Comparison of ENCODE assay signal across 17 cellular contexts in genomic region chr2:28169492-28169891, GRCh38.
DNase-seq lines count a peak whose midpoint lies in the region; ATAC-seq, FAIRE-seq and TF ChIP-seq lines count a peak whose summit lies in the region.
"Had no signal": no experiment of that assay in that cellular context is flagged by ENCODE, and none has a peak within 500 bp of the region (broad histone marks: within the 10 kb centered on the region; RNA-seq: fewer than 3 reads in every experiment).

No MANE protein-coding gene starts in this region.

- H3K4me1 Mint-ChIP-seq in stimulated activated effector memory CD8-positive, alpha-beta T cell treated with anti-CD3 and anti-CD28 coated beads, Interleukin-12 subunit alpha, Interleukin-12 subunit beta, amount 100 ng/mL, for 72 hours: no peaks in the 10 kb centered on the region
- H3K4me1 Mint-ChIP-seq: B cell, GM23338 had no signal

- H3K9ac ChIP-seq in mammary epithelial cell (ENCODE audit: insufficient read depth, low read length): no peak overlapping the region
- H3K9ac ChIP-seq: BLaER1 treated with 17β-estradiol and CSF1 and Interleukin-3, amounts not matched to agents 10 nM and 100 nM had no signal

- BruUV-seq in mammary epithelial cell (replicated peaks; lab: Mats Ljungman, UMichigan): no TSS peak

- peak overlapping the region; percentile 72 for H3K27ac Mint-ChIP-seq in stimulated activated effector memory CD8-positive, alpha-beta T cell treated with anti-CD3 and anti-CD28 coated beads, Interleukin-12 subunit alpha, Interleukin-12 subunit beta, amount 100 ng/mL, for 72 hours
- H3K27ac Mint-ChIP-seq: B cell; CD8-positive, alpha-beta T cell; HFFc6 had no signal

- TF ChIP-seq CTCF in HEK293 (tag by site-specific recombination; IDR thresholded peaks at IDR 0.05): no peak
- TF ChIP-seq CTCF in mucosa of descending colon (IDR thresholded peaks at IDR 0.05): no peak
- no peak for TF ChIP-seq CTCF in mammary epithelial cell (conservative IDR thresholded peaks at IDR 0.05 in 1 of 2, IDR thresholded peaks at IDR 0.05 in 1 of 2; ENCODE audit: extremely low read depth in 1 of 2, insufficient read depth in 1 of 2, low read depth in 1 of 2, low read length in 2 of 2)

- peaks cover 5% of the 10 kb centered on the region for H3K36me3 Mint-ChIP-seq in stimulated activated effector memory CD8-positive, alpha-beta T cell treated with anti-CD3 and anti-CD28 coated beads, Interleukin-12 subunit alpha, Interleukin-12 subunit beta, amount 100 ng/mL, for 72 hours

- intact Hi-C loops in mucosa of descending colon (cut with DNase I, micrococcal nuclease) (no loop called here), mammary epithelial cell (cut with micrococcal nuclease) (no loop called here)

- H3K79me2 ChIP-seq in mammary epithelial cell (ENCODE audit: insufficient read depth, low read length): no peaks in the 10 kb centered on the region

- H3K4me1 ChIP-seq in HEK293 (ENCODE audit: control insufficient read depth, insufficient read depth, low read length) (peaks cover 2% of the 10 kb centered on the region; the same call in 1 of the 2 replicates), mucosa of descending colon (ENCODE audit: low read depth) (peaks cover 6% of the 10 kb centered on the region), mammary epithelial cell (ENCODE audit: insufficient read depth, low read length) (peaks cover 36% of the 10 kb centered on the region)

- H3K9me3 Mint-ChIP-seq in stimulated activated effector memory CD8-positive, alpha-beta T cell treated with anti-CD3 and anti-CD28 coated beads, Interleukin-12 subunit alpha, Interleukin-12 subunit beta, amount 100 ng/mL, for 72 hours: no peaks in the 10 kb centered on the region
- H3K9me3 Mint-ChIP-seq: CD8-positive, alpha-beta T cell; GM23338; HFFc6 had no signal

- H3K9me3 ChIP-seq in HEK293 (ENCODE audit: control insufficient read depth, insufficient read depth, low read depth, low read length) (no peaks in the 10 kb centered on the region), mucosa of descending colon (no peaks in the 10 kb centered on the region), mammary epithelial cell (replicated peaks; ENCODE audit: insufficient read depth, low read length) (no peaks in the 10 kb centered on the region)

- no peak overlapping the region for H3K4me3 Mint-ChIP-seq in stimulated activated effector memory CD8-positive, alpha-beta T cell treated with anti-CD3 and anti-CD28 coated beads, Interleukin-12 subunit alpha, Interleukin-12 subunit beta, amount 100 ng/mL, for 72 hours
- H3K4me3 Mint-ChIP-seq: B cell; CD8-positive, alpha-beta T cell; GM23338; HFFc6 had no signal

- peak; percentile 77 for ATAC-seq in mucosa of descending colon
- no peak for ATAC-seq in stimulated activated effector memory CD8-positive, alpha-beta T cell treated with anti-CD3 and anti-CD28 coated beads, Interleukin-12 subunit alpha, Interleukin-12 subunit beta, amount 100 ng/mL, for 72 hours
- ATAC-seq: CD8-positive, alpha-beta T cell; GM23338 had no signal

- FAIRE-seq in GM12892 (lab: Jason Lieb, UNC): no peak
- FAIRE-seq: H54 had no signal

- H3K36me3 ChIP-seq in HEK293 (ENCODE audit: control insufficient read depth in 2 of 2, insufficient read depth in 1 of 2, low read length in 2 of 2) (no peaks in the 10 kb centered on the region), mucosa of descending colon (ENCODE audit: low read depth) (no peaks in the 10 kb centered on the region), mammary epithelial cell (ENCODE audit: insufficient read depth, low read length) (no peaks in the 10 kb centered on the region)

- TF ChIP-seq POLR2A in GM12892 (IDR thresholded peaks at IDR 0.05; ENCODE audit: low read depth, low read length): no peak

- CTCF ChIA-PET in HEK293 (lab: Yijun Ruan, JAX) (interaction anchor here (0.6 to 1.5 kb wide), 2 partner anchors 50 to 416 kb away, joined by 3 to 7 read pairs; no protein-coding TSS in a partner anchor), mammary epithelial cell (lab: Charles Lee; ENCODE audit: low non-redundant PET) (no interaction called here)

- in situ Hi-C loops in mammary epithelial cell (cut with MboI; ENCODE audit: low sequenced_read_pairs in 2 of 2): no loop called here

- DNase-seq in LHCN-M2 (ENCODE audit: low read depth) (peak; percentile 33), mucosa of descending colon (peak in 2 of 3 donors; percentile 28 to 38), NOMO-1 treated with dmso at 0.1 percent for 144 hours (lab: John Stamatoyannopoulos, UW; ENCODE audit: unreplicated experiment) (no peak), mammary epithelial cell (no peak), GM12892 (ENCODE audit: insufficient read length) (no peak)
- DNase-seq in stimulated activated effector memory CD8-positive, alpha-beta T cell treated with anti-CD3 and anti-CD28 coated beads, Interleukin-12 subunit alpha, Interleukin-12 subunit beta, amount 100 ng/mL, for 72 hours (ENCODE audit: low spot score in 2 of 2): no peak
- DNase-seq: Calu3; CD8-positive, alpha-beta T cell; DMS79 treated with DMSO at 0.1 percent for 48 hours; GF-D8; HCEC 1CT; HFFc6 had no signal

- POLR2A ChIA-PET in HEK293 (lab: Yijun Ruan, JAX): no interaction called here

- no peaks in the 10 kb centered on the region for H3K27me3 ChIP-seq in mammary epithelial cell (ENCODE audit: insufficient read depth, low read length)
- H3K27me3 ChIP-seq: BLaER1 treated with 17β-estradiol and CSF1 and Interleukin-3, amounts not matched to agents 10 nM and 100 nM had no signal

- no peak overlapping the region for H2AFZ ChIP-seq in mammary epithelial cell (ENCODE audit: low read depth, low read length)
- H2AFZ ChIP-seq: GM23338 had no signal

- dilution Hi-C loops in mammary epithelial cell (cut with HindIII; ENCODE audit: low sequenced_read_pairs): no loop called here

- 73% methylated on average over 3 of the region's 3 CpGs for WGBS in mammary epithelial cell (ENCODE audit: low coverage, missing lambda C conversion rate)

- H3K27ac ChIP-seq in HEK293 (ENCODE audit: extremely low read depth, low read depth, low read length): no peak overlapping the region
- no peak overlapping the region for H3K27ac ChIP-seq in mammary epithelial cell (ENCODE audit: insufficient read depth, low read depth, low read length)
- H3K27ac ChIP-seq: BLaER1 treated with 17β-estradiol and CSF1 and Interleukin-3, amounts not matched to agents 10 nM and 100 nM had no signal

- no peaks in the 10 kb centered on the region for H4K20me1 ChIP-seq in mammary epithelial cell (ENCODE audit: insufficient read depth, low read length)
- H4K20me1 ChIP-seq: BLaER1 treated with 17β-estradiol and CSF1 and Interleukin-3, amounts not matched to agents 10 nM and 100 nM had no signal

- H3K4me3 ChIP-seq in HEK293 (ENCODE audit: low read depth, low read length): no peak overlapping the region
- H3K4me3 ChIP-seq in mucosa of descending colon: no peak overlapping the region
- no peak overlapping the region for H3K4me3 ChIP-seq in mammary epithelial cell (replicated peaks in 1 of 3; ENCODE audit: insufficient read depth in 1 of 3, low read depth in 2 of 3, low read length in 3 of 3)
- H3K4me3 ChIP-seq: BLaER1 treated with 17β-estradiol and CSF1 and Interleukin-3, amounts not matched to agents 10 nM and 100 nM; GM23338 had no signal

- H3K4me2 ChIP-seq in mammary epithelial cell (ENCODE audit: insufficient read depth, low read depth, low read length): no peak overlapping the region
- H3K4me2 ChIP-seq: BLaER1 treated with 17β-estradiol and CSF1 and Interleukin-3, amounts not matched to agents 10 nM and 100 nM; GM23338 had no signal

TF ChIP-seq in HEK293, 187 proteins besides CTCF, POLR2A, EP300 and RAD21:
- TF ChIP-seq GLIS1 (tag by site-specific recombination; IDR thresholded peaks at IDR 0.05) (0 out of 2 replicates have a peak, but pooled peaks have one; percentile 15), INSM2 (tag by site-specific recombination; IDR thresholded peaks at IDR 0.05) (no peak), ZNF692 (tag by site-specific recombination; IDR thresholded peaks at IDR 0.05) (no peak), ZNF335 (tag by site-specific recombination; conservative IDR thresholded peaks at IDR 0.05) (no peak), ZNF175 (tag by site-specific recombination; IDR thresholded peaks at IDR 0.05) (no peak), ZNF416 (tag by site-specific recombination; IDR thresholded peaks at IDR 0.05) (no peak), ZBTB17 (tag by site-specific recombination; IDR thresholded peaks at IDR 0.05) (no peak)
TF ChIP-seq in HEK293: peak in this region for 1.

Comparison
In these comparisons a context has a peak if more than half of its experiments do, and no peak if none do; other contexts are left out.
1. DNase-seq: peak in LHCN-M2 (single experiment) and mucosa of descending colon (2 of 3); none in stimulated activated effector memory CD8-positive, alpha-beta T cell treated with anti-CD3 and anti-CD28 coated beads, Interleukin-12 subunit alpha, Interleukin-12 subunit beta, amount 100 ng/mL, for 72 hours (0 of 2), NOMO-1 treated with dmso at 0.1 percent for 144 hours (single experiment), mammary epithelial cell (single experiment) and GM12892 (single experiment).